In the genomic region with DNA sequence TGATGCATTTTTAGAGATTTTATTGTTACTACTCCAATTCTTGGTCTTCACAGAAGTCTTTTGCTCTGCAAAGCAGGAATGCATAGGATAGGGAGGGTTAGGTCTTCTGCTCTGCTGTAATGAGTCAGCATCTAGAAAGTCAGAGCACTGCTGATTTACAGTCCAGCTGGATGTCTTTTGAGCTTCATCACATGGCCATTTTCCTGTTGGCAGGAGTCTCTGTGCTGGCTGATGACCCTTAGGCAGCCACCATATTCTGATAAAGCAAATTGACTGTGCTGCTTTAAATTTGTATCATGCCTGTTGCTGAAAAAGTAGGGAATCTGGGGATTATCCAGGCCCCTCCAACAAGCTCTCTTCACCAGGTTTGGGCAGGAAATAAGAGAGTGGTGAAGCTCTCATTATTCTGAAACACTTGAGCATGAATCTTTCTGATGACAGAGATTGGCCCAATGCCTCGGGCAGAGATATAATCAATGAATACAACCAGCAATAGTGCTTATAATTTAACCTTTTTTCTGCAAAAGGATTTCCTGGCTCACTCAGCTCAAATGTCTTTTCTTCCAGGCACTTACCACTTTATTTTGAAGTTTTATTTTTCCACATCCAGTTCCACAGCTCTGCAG, we compare ENCODE assay signal across 19 cellular contexts. TPM values are rescaled to one million over a fixed set of nuclear protein-coding genes. Genes with fewer than 3 reads are reported as not detected.
DNase-seq lines count a peak whose midpoint lies in the region; ATAC-seq and TF ChIP-seq lines count a peak whose summit lies in the region.
"Had no signal": no experiment of that assay in that cellular context is flagged by ENCODE, and none has a peak within 500 bp of the region (broad histone marks: within the 10 kb centered on the region; RNA-seq: fewer than 3 reads in every experiment).

No MANE protein-coding gene starts in this region.

- peak overlapping the region; percentile 44 for H3K27ac Mint-ChIP-seq in activated CD4-positive, alpha-beta T cell treated with anti-CD3 and anti-CD28 coated beads for 36 hours
- peak overlapping the region; percentile 16 for H3K27ac Mint-ChIP-seq in mesothelial cell of epicardium

- intact Hi-C loops in activated CD4-positive, alpha-beta T cell treated with anti-CD3 and anti-CD28 coated beads for 36 hours (cut with DNase I, micrococcal nuclease): no loop called here

- CTCF ChIA-PET in activated CD4-positive, alpha-beta T cell treated with anti-CD3 and anti-CD28 coated beads for 36 hours (lab: Charles Lee): interaction anchor here (0.7 to 4.4 kb wide), 3 partner anchors 12 to 36 kb away, joined by 3 to 44 read pairs (median 4); no protein-coding TSS in a partner anchor

- POLR2A ChIA-PET in activated CD4-positive, alpha-beta T cell treated with anti-CD3 and anti-CD28 coated beads for 36 hours (lab: Charles Lee): no interaction called here

- no peak for TF ChIP-seq CTCF in fibroblast of mammary gland (conservative IDR thresholded peaks at IDR 0.05; ENCODE audit: control insufficient read depth, insufficient read depth, low read depth, low read length)
- TF ChIP-seq CTCF in mesothelial cell of epicardium (IDR thresholded peaks at IDR 0.05; ENCODE audit: unreplicated experiment): no peak

- H3K4me1 Mint-ChIP-seq in activated CD4-positive, alpha-beta T cell treated with anti-CD3 and anti-CD28 coated beads for 36 hours: peaks cover 39% of the 10 kb centered on the region
- peaks cover 10% of the 10 kb centered on the region for H3K4me1 Mint-ChIP-seq in mesothelial cell of epicardium

- H3K9me3 Mint-ChIP-seq in activated CD4-positive, alpha-beta T cell treated with anti-CD3 and anti-CD28 coated beads for 36 hours (ENCODE audit: low read depth): peaks cover 12% of the 10 kb centered on the region
- H3K9me3 Mint-ChIP-seq in mesothelial cell of epicardium: peaks cover 21% of the 10 kb centered on the region

- no peak for ATAC-seq in activated CD4-positive, alpha-beta T cell treated with anti-CD3 and anti-CD28 coated beads for 36 hours
- ATAC-seq: stimulated activated naive CD8-positive, alpha-beta T cell treated with anti-CD3 and anti-CD28 coated beads, Interleukin-15, Interleukin-2, amounts not matched to agents 100 U/mL and 50 U/mL, for 24 hours; upper lobe of right lung had no signal

- H3K4me3 ChIP-seq in fibroblast of mammary gland (ENCODE audit: control insufficient read depth, low read depth, low read length): no peak overlapping the region
- H3K4me3 ChIP-seq: upper lobe of right lung had no signal

- H3K36me3 Mint-ChIP-seq in activated CD4-positive, alpha-beta T cell treated with anti-CD3 and anti-CD28 coated beads for 36 hours (ENCODE audit: low read depth): no peaks in the 10 kb centered on the region
- no peaks in the 10 kb centered on the region for H3K36me3 Mint-ChIP-seq in mesothelial cell of epicardium

- DNase-seq in activated CD4-positive, alpha-beta T cell treated with anti-CD3 and anti-CD28 coated beads for 36 hours: no peak
- no peak for DNase-seq in activated CD4-positive, alpha-beta T cell treated with anti-CD3 and anti-CD28 coated beads, Interleukin-2, amount 50 U/mL, for 48 hours
- DNase-seq in NCI-H226 (peak; percentile 38), fibroblast of mammary gland (ENCODE audit: low read depth) (peak; percentile 31), mesothelial cell of epicardium (ENCODE audit: low spot score in 2 of 2, unreplicated experiment in 2 of 2) (no peak), NCI-H2196 treated with DMSO at 0.1 percent for 48 hours (lab: John Stamatoyannopoulos, UW; ENCODE audit: unreplicated experiment) (no peak), COLO829 (ENCODE audit: low spot score) (no peak), SHP77 (lab: John Stamatoyannopoulos, UW) (no peak)
- DNase-seq: 8988T; activated CD4-positive, CD25-positive, alpha-beta regulatory T cell treated with anti-CD3 and anti-CD28 coated beads, Interleukin-2, amount 50 U/mL, for 72 hours; activated CD8-positive, alpha-beta memory T cell treated with anti-CD3 and anti-CD28 coated beads, Interleukin-2, amount 50 U/mL, for 4 hours; activated naive CD4-positive, alpha-beta T cell treated with Interleukin-2 at 50 U/mL for 16 hours; DMS53; HCEC 1CT; head of caudate nucleus; islet precursor cell; NCI-H146; stimulated activated naive CD8-positive, alpha-beta T cell treated with anti-CD3 and anti-CD28 coated beads, Interleukin-15, Interleukin-2, amounts not matched to agents 100 U/mL and 50 U/mL, for 24 hours; upper lobe of right lung had no signal

- H3K27me3 Mint-ChIP-seq in activated CD4-positive, alpha-beta T cell treated with anti-CD3 and anti-CD28 coated beads for 36 hours: no peaks in the 10 kb centered on the region
- peaks cover 42% of the 10 kb centered on the region for H3K27me3 Mint-ChIP-seq in mesothelial cell of epicardium (ENCODE audit: low read depth)

- no peak overlapping the region for H3K4me3 Mint-ChIP-seq in activated CD4-positive, alpha-beta T cell treated with anti-CD3 and anti-CD28 coated beads for 36 hours
- H3K4me3 Mint-ChIP-seq in mesothelial cell of epicardium: no peak overlapping the region

RNA-seq across cellular contexts. Expression of a gene that starts 9.7 kb away (rescaled TPM):
- total RNA-seq in activated CD4-positive, alpha-beta T cell treated with anti-CD3 and anti-CD28 coated beads for 36 hours: 10 to 100 TPM; 38.4 to 42.6 TPM
- 44.4 to 46.0 TPM (median 44.5 TPM) in 3 replicates for total RNA-seq in mesothelial cell of epicardium

Comparison
In these comparisons a context has a peak if more than half of its experiments do, and no peak if none do; other contexts are left out.
1. DNase-seq: peak in NCI-H226 (single experiment) and fibroblast of mammary gland (single experiment); none in activated CD4-positive, alpha-beta T cell treated with anti-CD3 and anti-CD28 coated beads for 36 hours (single experiment), activated CD4-positive, alpha-beta T cell treated with anti-CD3 and anti-CD28 coated beads, Interleukin-2, amount 50 U/mL, for 48 hours (0 of 2), mesothelial cell of epicardium (0 of 2), NCI-H2196 treated with DMSO at 0.1 percent for 48 hours (single experiment), COLO829 (single experiment) and SHP77 (0 of 2).